8 cellular contexts compared by ENCODE assay signal in the genomic region with DNA sequence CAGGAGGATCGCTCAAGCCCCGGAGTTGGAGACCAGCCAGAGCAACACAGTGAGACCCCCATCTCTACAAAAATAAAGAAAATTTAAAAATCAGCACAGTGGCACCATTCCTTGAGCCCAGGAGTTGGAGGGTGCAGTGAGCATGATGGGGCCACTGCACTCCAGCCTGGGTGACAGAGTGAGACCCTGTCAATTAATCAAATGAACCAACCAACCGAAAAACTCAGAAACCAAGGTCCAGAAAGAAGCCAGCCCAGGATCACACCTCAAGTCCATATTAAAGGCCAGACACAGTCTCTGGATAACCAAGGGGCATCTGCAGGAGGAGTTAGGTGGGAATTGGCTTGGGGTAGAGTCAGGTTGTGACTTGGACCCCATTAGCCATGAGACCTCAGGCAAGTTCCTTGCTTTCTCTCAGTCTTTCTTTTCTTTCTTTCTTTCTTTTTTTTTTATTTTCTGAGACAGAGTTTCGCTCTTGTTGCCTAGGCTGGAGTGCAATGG. TPM values are rescaled to one million over a fixed set of nuclear protein-coding genes. Genes with fewer than 3 reads are reported as not detected.
DNase-seq lines count a peak whose midpoint lies in the region; TF ChIP-seq lines count a peak whose summit lies in the region.

No MANE protein-coding gene starts in this region.

- H3K36me3 ChIP-seq in KOPT-K1 (ENCODE audit: insufficient read depth, low read length) (no peaks in the 10 kb centered on the region), muscle layer of colon (ENCODE audit: insufficient read depth, low read length) (no peaks in the 10 kb centered on the region)

- H3K27ac ChIP-seq in KOPT-K1 (ENCODE audit: low read depth, low read length, poor library complexity, severe bottlenecking) (peak overlapping the region; percentile 67), cingulate gyrus (ENCODE audit: low read depth, low read length) (peak overlapping the region; percentile 85), muscle layer of colon (ENCODE audit: low read depth, low read length) (peak overlapping the region; percentile 83)

- CTCF ChIA-PET in AG04449 (lab: Yijun Ruan, JAX): interaction anchor here (1.3 to 2.0 kb wide), 2 partner anchors 9 to 23 kb away, joined by 3 to 5 read pairs; a partner anchor contains a TSS

- peak overlapping the region; percentile 95 for H3K9ac ChIP-seq in muscle layer of colon (ENCODE audit: low read length)

- peak overlapping the region; percentile 78 for H3K4me3 ChIP-seq in AG04449 (ENCODE audit: low read depth, low read length)
- H3K4me3 ChIP-seq in muscle layer of colon (ENCODE audit: low read depth in 1 of 2, low read length in 2 of 2): peak overlapping the region; percentile 91 to 94

- peaks cover 17% of the 10 kb centered on the region for H3K4me1 ChIP-seq in muscle layer of colon (ENCODE audit: insufficient read depth, low read length)

- POLR2A ChIA-PET in AG04449 (lab: Yijun Ruan, JAX): interaction anchor here (0.8 to 1.2 kb wide), 5 partner anchors 10 to 132 kb away, joined by 3 to 6 read pairs (median 4); a partner anchor contains a TSS

- H3K9me3 ChIP-seq in KOPT-K1 (ENCODE audit: insufficient read depth, low read length, poor library complexity, severe bottlenecking) (no peaks in the 10 kb centered on the region), muscle layer of colon (ENCODE audit: low read length) (no peaks in the 10 kb centered on the region)

- TF ChIP-seq CTCF in AG04449 (IDR thresholded peaks at IDR 0.05; ENCODE audit: insufficient read depth, low read length, missing control alignments): no peak

- no peaks in the 10 kb centered on the region for H3K27me3 ChIP-seq in muscle layer of colon (ENCODE audit: control insufficient read depth in 1 of 2, insufficient read depth in 2 of 2, low read length in 2 of 2)

- in situ Hi-C loops in G401 (cut with HindIII; ENCODE audit: low sequenced_read_pairs): no loop called here

- no peak for DNase-seq in AG04449 (ENCODE audit: low read depth, low spot score)
- no peak for DNase-seq in NCI-H748 treated with DMSO at 0.1 percent for 48 hours (lab: John Stamatoyannopoulos, UW)
- no peak for DNase-seq in G401 (ENCODE audit: low spot score)
- no peak for DNase-seq in NCI-H1694 (lab: John Stamatoyannopoulos, UW)
- DNase-seq in NCI-H2081 (lab: John Stamatoyannopoulos, UW): no peak

RNA-seq across cellular contexts. Expression of a gene that starts 2.4 kb away (rescaled TPM):
- 3.5 and 4.4 TPM in 2 replicates for total RNA-seq in G401 (2014; rRNA removed; shearing (Covaris generic))

RNA-seq across cellular contexts. Expression of a gene that starts 6.8 kb away (rescaled TPM):
- 11.9 and 19.2 TPM in 2 replicates for total RNA-seq in G401 (2014; rRNA removed; shearing (Covaris generic))

RNA-seq across cellular contexts. Expression of a gene that starts 11.7 kb away (rescaled TPM):
- total RNA-seq in G401 (2014; rRNA removed; shearing (Covaris generic)): 14.1 and 44.7 TPM in 2 replicates

RNA-seq across cellular contexts. Expression of a gene that starts 19.1 kb away (rescaled TPM):
- 49.3 and 83.0 TPM in 2 replicates for total RNA-seq in G401 (2014; rRNA removed; shearing (Covaris generic))

RNA-seq across cellular contexts. Expression of a gene that starts 22.4 kb away (rescaled TPM):
- total RNA-seq in G401 (2014; rRNA removed; shearing (Covaris generic)): 6.2 and 14.9 TPM in 2 replicates
